24 cellular contexts compared by ENCODE assay signal in the genomic region with DNA sequence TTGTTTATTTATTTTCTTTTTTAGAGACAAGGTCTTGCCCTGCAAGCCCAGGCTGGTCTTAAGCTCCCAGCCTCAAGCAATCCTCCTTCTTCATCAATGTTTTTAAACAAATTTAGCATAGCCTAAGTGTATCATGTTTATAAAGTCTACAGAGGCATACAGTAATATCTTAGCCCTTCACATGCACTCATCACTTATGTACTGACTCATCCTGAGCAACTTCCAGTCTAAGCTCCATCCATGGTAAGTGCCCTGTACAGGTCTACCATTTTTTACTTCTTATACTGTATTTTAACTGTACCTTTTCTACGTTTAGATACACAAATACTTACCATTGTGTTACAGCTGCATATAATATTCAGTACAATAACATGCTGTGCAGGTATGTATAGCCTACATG.
"Had no signal": no experiment of that assay in that cellular context is flagged by ENCODE, and none has a peak within 500 bp of the region (broad histone marks: within the 10 kb centered on the region; RNA-seq: fewer than 3 reads in every experiment).

No MANE protein-coding gene starts in this region.

- H3K9me3 Mint-ChIP-seq: IgD-negative memory B cell had no signal

- H3K4me1 Mint-ChIP-seq: IgD-negative memory B cell had no signal

- FAIRE-seq: HepG2, K562, RCC 7860 had no signal

- DNase-seq: Kasumi-1, NCI-H1092, NCI-H1105 treated with DMSO at 0.1 percent for 48 hours, NCI-H1417 treated with DMSO at 0.1 percent for 48 hours, NCI-H146, NCI-H1694 treated with DMSO at 0.1 percent for 48 hours, NCI-H1930, NCI-H2081 treated with DMSO at 0.1 percent for 48 hours, NCI-H2171, NCI-H226, NCI-H446, NCI-H510A, NCI-H524 treated with DMSO at 0.1 percent for 48 hours, NCI-H69, NCI-H774, SIG-M5 had no signal

- H3K36me3 ChIP-seq: SJSA1 had no signal

- H3K4me2 ChIP-seq: KMS-11 had no signal

- H3K27ac Mint-ChIP-seq: IgD-negative memory B cell had no signal

- H3K36me3 Mint-ChIP-seq: IgD-negative memory B cell had no signal

- H3K4me1 ChIP-seq: SJSA1 had no signal

- H3K4me3 Mint-ChIP-seq: IgD-negative memory B cell had no signal

- H3K27ac ChIP-seq: KMS-11, RWPE1, SJSA1, SK-N-MC had no signal

- H3K27me3 ChIP-seq: SJSA1 had no signal

- H3K27me3 Mint-ChIP-seq: IgD-negative memory B cell had no signal

- H3K9ac ChIP-seq: KMS-11 had no signal

- H3K4me3 ChIP-seq: K562, SJSA1, SK-N-MC had no signal

- H3K9me3 ChIP-seq: SJSA1 had no signal

- ATAC-seq: HepG2, K562 had no signal
